Comparison of ENCODE assay signal across 26 cellular contexts in the genomic region with DNA sequence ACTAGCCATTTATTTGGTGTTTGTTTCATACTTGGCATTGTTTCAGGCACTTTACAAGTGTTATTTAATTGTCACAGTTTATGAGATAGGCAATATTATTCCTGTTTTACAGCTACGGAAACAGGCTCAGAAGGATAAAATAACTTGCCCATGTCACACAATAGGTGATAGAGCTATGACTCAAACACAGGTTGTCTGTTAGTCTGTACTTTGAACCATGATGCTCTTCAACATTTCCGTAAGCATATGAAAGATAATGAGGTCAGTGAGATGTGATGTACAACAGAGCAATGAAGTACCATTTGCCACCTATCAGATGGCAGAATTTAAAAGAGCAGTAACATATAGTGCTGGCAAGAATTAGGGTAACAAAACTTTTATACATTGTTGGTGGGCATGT.
"Had no signal": no experiment of that assay in that cellular context is flagged by ENCODE, and none has a peak within 500 bp of the region (broad histone marks: within the 10 kb centered on the region; RNA-seq: fewer than 3 reads in every experiment).

No MANE protein-coding gene starts in this region.

- ATAC-seq: left ventricle myocardium superior; naive thymus-derived CD4-positive, alpha-beta T cell; stimulated activated naive CD8-positive, alpha-beta T cell treated with anti-CD3 and anti-CD28 coated beads, Interleukin-15, Interleukin-2, amounts not matched to agents 100 U/mL and 50 U/mL, for 24 hours; WTC11 had no signal

- H3K4me3 ChIP-seq: ascending aorta, cardiac muscle cell, coronary artery, esophagus squamous epithelium, ovary, right lobe of liver, testis, transverse colon had no signal

- H3K36me3 ChIP-seq: ascending aorta, cardiac muscle cell, esophagus squamous epithelium, ovary, right lobe of liver, transverse colon had no signal

- H3K27me3 ChIP-seq: ascending aorta, cardiac muscle cell, esophagus squamous epithelium, ovary, right lobe of liver, testis, transverse colon had no signal

- H3K9me3 ChIP-seq: right lobe of liver, testis, transverse colon had no signal

- FAIRE-seq: frontal cortex had no signal

- H3K4me1 ChIP-seq: esophagus squamous epithelium, right lobe of liver, testis, transverse colon had no signal

- H3K27ac ChIP-seq: ascending aorta, cardiac muscle cell, coronary artery, esophagus squamous epithelium, ovary, right lobe of liver, testis, transverse colon had no signal

- DNase-seq: activated CD4-positive, alpha-beta memory T cell treated with anti-CD3 and anti-CD28 coated beads, Interleukin-2, amount 10 ng/mL, durations not matched to agents 7 days and 5 days; activated CD4-positive, alpha-beta T cell treated with anti-CD3 and anti-CD28 coated beads for 1 hour; activated CD4-positive, alpha-beta T cell treated with anti-CD3 and anti-CD28 coated beads, Interleukin-2, amount 10 ng/mL, durations not matched to agents 7 days and 5 days; activated CD8-positive, alpha-beta memory T cell treated with anti-CD3 and anti-CD28 coated beads, Interleukin-2, amount 50 U/mL, for 48 hours; activated gamma-delta T cell; activated T-cell treated with anti-CD3 and anti-CD28 coated beads, Interleukin-2, amount 50 U/mL, for 24 hours; cerebellar nuclear complex; endodermal cell; esophagus squamous epithelium; islet precursor cell; left ventricle myocardium superior; mammary epithelial cell; naive thymus-derived CD4-positive, alpha-beta T cell; ovary; right lobe of liver; stimulated activated CD4-positive, alpha-beta T cell treated with anti-CD3 and anti-CD28 coated beads, Interleukin-12 subunit alpha, Interleukin-12 subunit beta, amount 100 ng/mL, for 4 hours; stimulated activated CD4-positive, alpha-beta T cell treated with anti-CD3 and anti-CD28 coated beads, Interleukin-4, amount 100 ng/mL, for 1 hour; stimulated activated naive CD8-positive, alpha-beta T cell treated with anti-CD3 and anti-CD28 coated beads, Interleukin-15, Interleukin-2, amounts not matched to agents 100 U/mL and 50 U/mL, for 24 hours; T-helper 2 cell; testis; transverse colon had no signal
